Comparison of ENCODE assay signal across 1 cellular context in the genomic region with DNA sequence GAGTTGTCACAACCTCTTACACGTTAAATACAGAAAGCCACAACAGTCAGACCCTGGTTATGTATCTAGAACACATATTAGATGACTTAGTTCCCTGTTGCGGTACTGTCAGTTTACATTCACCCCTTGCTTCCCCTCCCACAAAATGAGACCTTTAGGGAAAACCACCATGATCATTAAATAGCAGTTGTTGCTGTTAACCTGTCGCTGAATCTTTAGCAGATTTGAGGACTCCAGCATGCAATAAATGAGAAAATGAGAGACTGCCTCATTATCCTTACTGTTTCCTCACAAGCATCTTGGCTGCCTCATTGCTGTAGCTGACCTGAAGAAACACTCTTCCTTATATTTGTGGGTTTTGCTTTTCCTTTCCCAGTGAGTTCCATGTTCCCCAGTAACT.
TF ChIP-seq lines count a peak whose summit lies in the region.

No MANE protein-coding gene starts in this region.

TF ChIP-seq in HEK293, 187 proteins besides CTCF, POLR2A, EP300 and RAD21:
- TF ChIP-seq ZBTB21 (tag by site-specific recombination; IDR thresholded peaks at IDR 0.05) (no peak), ZNF366 (tag by site-specific recombination; conservative IDR thresholded peaks at IDR 0.05) (no peak), ZNF791 (tag by site-specific recombination; IDR thresholded peaks at IDR 0.05) (no peak), SCRT2 (tag by site-specific recombination; IDR thresholded peaks at IDR 0.05) (peak; percentile 68; the same call in 1 of the 2 replicates), SCRT1 (tag by site-specific recombination; IDR thresholded peaks at IDR 0.05; ENCODE audit: borderline replicate concordance) (peak; percentile 59; the same call in 1 of the 2 replicates)
- TF ChIP-seq, protein P1, sequence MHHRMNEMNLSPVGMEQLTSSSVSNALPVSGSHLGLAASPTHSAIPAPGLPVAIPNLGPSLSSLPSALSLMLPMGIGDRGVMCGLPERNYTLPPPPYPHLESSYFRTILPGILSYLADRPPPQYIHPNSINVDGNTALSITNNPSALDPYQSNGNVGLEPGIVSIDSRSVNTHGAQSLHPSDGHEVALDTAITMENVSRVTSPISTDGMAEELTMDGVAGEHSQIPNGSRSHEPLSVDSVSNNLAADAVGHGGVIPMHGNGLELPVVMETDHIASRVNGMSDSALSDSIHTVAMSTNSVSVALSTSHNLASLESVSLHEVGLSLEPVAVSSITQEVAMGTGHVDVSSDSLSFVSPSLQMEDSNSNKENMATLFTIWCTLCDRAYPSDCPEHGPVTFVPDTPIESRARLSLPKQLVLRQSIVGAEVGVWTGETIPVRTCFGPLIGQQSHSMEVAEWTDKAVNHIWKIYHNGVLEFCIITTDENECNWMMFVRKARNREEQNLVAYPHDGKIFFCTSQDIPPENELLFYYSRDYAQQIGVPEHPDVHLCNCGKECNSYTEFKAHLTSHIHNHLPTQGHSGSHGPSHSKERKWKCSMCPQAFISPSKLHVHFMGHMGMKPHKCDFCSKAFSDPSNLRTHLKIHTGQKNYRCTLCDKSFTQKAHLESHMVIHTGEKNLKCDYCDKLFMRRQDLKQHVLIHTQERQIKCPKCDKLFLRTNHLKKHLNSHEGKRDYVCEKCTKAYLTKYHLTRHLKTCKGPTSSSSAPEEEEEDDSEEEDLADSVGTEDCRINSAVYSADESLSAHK (tag by site-specific recombination; IDR thresholded peaks at IDR 0.05), result no peak
